ENCODE assay signal across 23 cellular contexts in genomic region chr5:146706321-146706972, GRCh38.
DNase-seq lines count a peak whose midpoint lies in the region; ATAC-seq and TF ChIP-seq lines count a peak whose summit lies in the region.
"Had no signal": no experiment of that assay in that cellular context is flagged by ENCODE, and none has a peak within 500 bp of the region (broad histone marks: within the 10 kb centered on the region; RNA-seq: fewer than 3 reads in every experiment).

No MANE protein-coding gene starts in this region.

- no peaks in the 10 kb centered on the region for H3K9me3 ChIP-seq in SK-N-SH
- H3K9me3 ChIP-seq in transverse colon, result no peaks in the 10 kb centered on the region
- H3K9me3 ChIP-seq in hepatocyte (ENCODE audit: low read depth), result no peaks in the 10 kb centered on the region
- H3K9me3 ChIP-seq: breast epithelium, uterus had no signal

- H3K4me1 ChIP-seq in SK-N-SH (ENCODE audit: control insufficient read depth in 1 of 2, insufficient read depth in 2 of 2, low read depth in 1 of 2, low read length in 1 of 2), result peaks cover 0 to 10% of the 10 kb centered on the region in 2 experiments; a peak in 3 of 4 replicates
- H3K4me1 ChIP-seq in transverse colon, result no peaks in the 10 kb centered on the region
- peaks cover 5% of the 10 kb centered on the region for H3K4me1 ChIP-seq in hepatocyte (ENCODE audit: insufficient read depth)
- H3K4me1 ChIP-seq: breast epithelium, uterus had no signal

- H3K79me2 ChIP-seq in SK-N-SH (ENCODE audit: insufficient read depth), result no peaks in the 10 kb centered on the region
- no peaks in the 10 kb centered on the region for H3K79me2 ChIP-seq in hepatocyte

- no peak for ATAC-seq in SK-N-SH treated with all-trans-retinoic acid at 6 μM for 48 hours
- peak; percentile 91 for ATAC-seq in WTC11

- no peak overlapping the region for H3K4me2 ChIP-seq in SK-N-SH
- H3K4me2 ChIP-seq in hepatocyte, result no peak overlapping the region

- TF ChIP-seq POLR2A in transverse colon (IDR thresholded peaks at IDR 0.05), result no peak

- CTCF ChIA-PET in SK-N-SH (lab: Yijun Ruan, JAX) (interaction anchor here (1.1 to 2.0 kb wide), 2 partner anchors 10 to 32 kb away, joined by 3 to 6 read pairs; no protein-coding TSS in a partner anchor), WTC11 (lab: Charles Lee) (interaction anchor here (0.7 to 2.4 kb wide), 18 partner anchors 9 to 483 kb away, joined by 3 to 15 read pairs (median 4); partner anchors contain the start of gene PPP2R2B)

- no peak for DNase-seq in SK-N-SH
- peak; percentile 45 for DNase-seq in HuH-7 (ENCODE audit: low spot score)
- DNase-seq in WTC11 (ENCODE audit: low spot score), result peak; percentile 66
- peak; percentile 72 for DNase-seq in posterior vena cava (ENCODE audit: low spot score)
- no peak for DNase-seq in transverse colon
- DNase-seq in hepatocyte (ENCODE audit: low spot score), result no peak
- DNase-seq in AG08395 (ENCODE audit: low spot score), result no peak
- DNase-seq: activated CD4-positive, alpha-beta T cell treated with anti-CD3 and anti-CD28 coated beads for 1 hour; activated T-cell treated with anti-CD3 and anti-CD28 coated beads for 4 hours; CD4-positive, alpha-beta memory T cell; dorsolateral prefrontal cortex; kidney; NCI-H1092 treated with DMSO at 0.1 percent for 48 hours; NCI-H748 treated with DMSO at 0.1 percent for 48 hours; retina; stimulated activated CD4-positive, alpha-beta T cell treated with anti-CD3 and anti-CD28 coated beads, Interleukin-15, amount 100 ng/mL, for 24 hours; uterus had no signal

- in situ Hi-C loops in transverse colon (cut with MboI; ENCODE audit: low pct_ligation_motif_present in 1 of 4, low pct_unique_long_range_greater_than_20kb in 1 of 4, low sequenced_read_pairs in 3 of 4), result no loop called here

- intact Hi-C loops in posterior vena cava (cut with DNase I) (no loop called here), transverse colon (cut with DNase I; ENCODE audit: low total_unique reads) (no loop called here)

- no peak for TF ChIP-seq RAD21 in SK-N-SH (IDR thresholded peaks at IDR 0.05; ENCODE audit: low read length)

- H3K27ac ChIP-seq in SK-N-SH (ENCODE audit: low read depth in 2 of 2, low read length in 1 of 2) (no peak overlapping the region), transverse colon (no peak overlapping the region), hepatocyte (no peak overlapping the region)
- H3K27ac ChIP-seq: breast epithelium, uterus had no signal

- H3K27ac Mint-ChIP-seq in WTC11, result no peak overlapping the region
- H3K27ac Mint-ChIP-seq: activated naive CD8-positive, alpha-beta T cell; CD4-positive, alpha-beta memory T cell; IgD-negative memory B cell; stimulated activated naive CD8-positive, alpha-beta T cell treated with anti-CD3 and anti-CD28 coated beads, Interleukin-15, Interleukin-2, amounts not matched to agents 100 ng/mL and 50 ng/mL, for 24 hours; T-helper 2 cell treated with Interferon-gamma antibody and Interleukin-4, amounts not matched to agents 5 μg/mL and 100 μg/mL, for 36 hours had no signal

- TF ChIP-seq CTCF in SK-N-SH (IDR thresholded peaks at IDR 0.05) (peak; percentile 23; the same call in 1 of the 2 replicates), WTC11 (IDR thresholded peaks at IDR 0.05) (no peak), transverse colon (IDR thresholded peaks at IDR 0.05) (no peak), hepatocyte (IDR thresholded peaks at IDR 0.05; ENCODE audit: poor library complexity) (no peak)

- H4K20me1 ChIP-seq in SK-N-SH (ENCODE audit: insufficient read depth) (no peaks in the 10 kb centered on the region), hepatocyte (ENCODE audit: insufficient read depth, poor library complexity, severe bottlenecking) (no peaks in the 10 kb centered on the region)

- 90% methylated on average over 26 of the region's 32 CpGs for WGBS in SK-N-SH (ENCODE audit: low lambda C conversion rate)
- WGBS in transverse colon (ENCODE audit: low coverage in 1 of 2), 2 donors, result 93 to 100% methylated on average over 1 to 32 of the region's 32 CpGs
- 95% methylated on average over 32 of the region's 32 CpGs for WGBS in hepatocyte (ENCODE audit: low lambda C conversion rate, missing lambda C conversion rate)

- peaks cover 10% of the 10 kb centered on the region for H3K9me3 Mint-ChIP-seq in WTC11
- H3K9me3 Mint-ChIP-seq: T-helper 2 cell treated with Interferon-gamma antibody and Interleukin-4, amounts not matched to agents 5 μg/mL and 100 μg/mL, for 36 hours had no signal

- H3K9ac ChIP-seq in SK-N-SH, result no peak overlapping the region

- H3K4me1 Mint-ChIP-seq in WTC11, result peaks cover 7% of the 10 kb centered on the region
- H3K4me1 Mint-ChIP-seq: IgD-negative memory B cell had no signal

- no peak for TF ChIP-seq EP300 in SK-N-SH (IDR thresholded peaks at IDR 0.05; ENCODE audit: borderline replicate concordance in 1 of 2, low read depth in 1 of 2, low read length in 1 of 2)
- TF ChIP-seq EP300 in transverse colon (IDR thresholded peaks at IDR 0.05; ENCODE audit: low read depth), result no peak

- no peaks in the 10 kb centered on the region for H3K9me2 ChIP-seq in SK-N-SH
- H3K9me2 ChIP-seq in hepatocyte (replicated peaks; ENCODE audit: insufficient read depth), result no peaks in the 10 kb centered on the region

- H3F3A ChIP-seq in SK-N-SH (replicated peaks; ENCODE audit: insufficient read depth), result peaks cover 4% of the 10 kb centered on the region

- POLR2A ChIA-PET in SK-N-SH (lab: Yijun Ruan, JAX) (no interaction called here), WTC11 (lab: Charles Lee) (no interaction called here)

- H3K36me3 Mint-ChIP-seq in WTC11, result peaks cover 4% of the 10 kb centered on the region; the same call in 1 of the 2 replicates
- H3K36me3 Mint-ChIP-seq: activated naive CD8-positive, alpha-beta T cell; IgD-negative memory B cell had no signal

- H2AFZ ChIP-seq in SK-N-SH (ENCODE audit: low read depth) (no peak overlapping the region), hepatocyte (no peak overlapping the region)

- no peaks in the 10 kb centered on the region for H3K27me3 Mint-ChIP-seq in WTC11 (ENCODE audit: low read depth)
- H3K27me3 Mint-ChIP-seq: activated naive CD8-positive, alpha-beta T cell; CD4-positive, alpha-beta memory T cell; IgD-negative memory B cell; stimulated activated naive CD8-positive, alpha-beta T cell treated with anti-CD3 and anti-CD28 coated beads, Interleukin-15, Interleukin-2, amounts not matched to agents 100 ng/mL and 50 ng/mL, for 24 hours had no signal

- no peak overlapping the region for H3K4me3 Mint-ChIP-seq in WTC11
- H3K4me3 Mint-ChIP-seq: activated naive CD8-positive, alpha-beta T cell; CD4-positive, alpha-beta memory T cell; IgD-negative memory B cell; stimulated activated naive CD8-positive, alpha-beta T cell treated with anti-CD3 and anti-CD28 coated beads, Interleukin-15, Interleukin-2, amounts not matched to agents 100 ng/mL and 50 ng/mL, for 24 hours; T-helper 2 cell treated with Interferon-gamma antibody and Interleukin-4, amounts not matched to agents 5 μg/mL and 100 μg/mL, for 36 hours had no signal

- H3K4me3 ChIP-seq in SK-N-SH (ENCODE audit: low read depth in 2 of 2, low read length in 1 of 2) (no peak overlapping the region), transverse colon (no peak overlapping the region), hepatocyte (no peak overlapping the region)
- H3K4me3 ChIP-seq: breast epithelium, dorsolateral prefrontal cortex, uterus had no signal

- H3K36me3 ChIP-seq in SK-N-SH (replicated peaks in 1 of 2; ENCODE audit: control insufficient read depth in 1 of 2, insufficient read depth in 2 of 2, low read length in 1 of 2) (no peaks in the 10 kb centered on the region), transverse colon (no peaks in the 10 kb centered on the region), hepatocyte (replicated peaks; ENCODE audit: insufficient read depth, low read depth) (no peaks in the 10 kb centered on the region)
- H3K36me3 ChIP-seq: breast epithelium, uterus had no signal

- H3K27me3 ChIP-seq in SK-N-SH (ENCODE audit: insufficient read depth) (no peaks in the 10 kb centered on the region), transverse colon (no peaks in the 10 kb centered on the region), hepatocyte (no peaks in the 10 kb centered on the region)
- H3K27me3 ChIP-seq: breast epithelium, dorsolateral prefrontal cortex, uterus had no signal

TF ChIP-seq in SK-N-SH, 30 proteins besides CTCF, POLR2A, EP300 and RAD21:
- TF ChIP-seq TCF12 (IDR thresholded peaks at IDR 0.05), result no peak

TF ChIP-seq in SK-N-SH treated with all-trans-retinoic acid at 6 μM for 48 hours, 23 proteins besides CTCF, POLR2A, EP300 and RAD21 (continues in another document):
- TF ChIP-seq CSDC2 (CRISPR knock-in tag; IDR thresholded peaks at IDR 0.05) (no peak), ZFP30 (CRISPR knock-in tag; IDR thresholded peaks at IDR 0.05) (no peak), ZNF70 (CRISPR knock-in tag; IDR thresholded peaks at IDR 0.05) (no peak), TCF4 (CRISPR knock-in tag; IDR thresholded peaks at IDR 0.05; ENCODE audit: borderline replicate concordance) (no peak), ZNF565 (CRISPR knock-in tag; conservative IDR thresholded peaks at IDR 0.05; ENCODE audit: low read depth) (no peak)

TF ChIP-seq in WTC11, 78 proteins besides CTCF, POLR2A, EP300 and RAD21 (continues in another document):
- TF ChIP-seq ETV6 (CRISPR knock-in tag; IDR thresholded peaks at IDR 0.05) (no peak), ZNF671 (CRISPR knock-in tag; IDR thresholded peaks at IDR 0.05) (no peak), KAT7 (CRISPR knock-in tag; IDR thresholded peaks at IDR 0.05; ENCODE audit: borderline replicate concordance) (no peak)

Comparison
In these comparisons a context has a peak if more than half of its experiments do, and no peak if none do; other contexts are left out.
1. DNase-seq: peak in HuH-7 (single experiment), WTC11 (single experiment) and posterior vena cava (single experiment); none in SK-N-SH (single experiment), transverse colon (single experiment), hepatocyte (single experiment) and AG08395 (single experiment).
2. Of the 6 proteins assayed by ChIP-seq in both WTC11 and SK-N-SH: peak only in WTC11: none; only in SK-N-SH: CTCF; in both: none; in neither: 5.